Comparison of ENCODE assay signal across 11 cellular contexts in the genomic region with DNA sequence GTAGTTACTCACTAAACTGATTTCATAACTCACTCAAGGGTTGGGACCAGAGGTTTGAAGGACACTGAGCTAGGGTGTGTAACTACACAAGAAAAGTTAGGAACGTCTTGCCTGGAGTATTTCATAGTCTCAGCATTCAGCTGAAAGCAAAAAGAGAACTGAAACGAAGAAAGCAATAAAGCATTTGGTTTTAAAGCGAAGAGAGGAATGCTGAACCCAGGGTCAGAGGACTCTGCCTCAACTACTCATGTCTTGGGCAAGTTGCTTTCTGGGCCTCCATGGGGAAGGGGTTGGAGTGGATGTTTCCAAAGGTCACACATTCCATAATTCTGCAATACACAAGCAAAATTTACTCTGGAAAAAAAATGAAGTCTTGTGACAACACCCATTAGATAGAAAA. TPM values are rescaled to one million over a fixed set of nuclear protein-coding genes. Genes with fewer than 3 reads are reported as not detected.
DNase-seq lines count a peak whose midpoint lies in the region; ATAC-seq and TF ChIP-seq lines count a peak whose summit lies in the region.
"Had no signal": no experiment of that assay in that cellular context is flagged by ENCODE, and none has a peak within 500 bp of the region (broad histone marks: within the 10 kb centered on the region; RNA-seq: fewer than 3 reads in every experiment).

No MANE protein-coding gene starts in this region.

- TF ChIP-seq RAD21 in SK-N-SH (IDR thresholded peaks at IDR 0.05; ENCODE audit: low read length), result no peak

- H3K36me3 ChIP-seq in SK-N-SH (replicated peaks in 1 of 2; ENCODE audit: control insufficient read depth in 1 of 2, insufficient read depth in 2 of 2, low read length in 1 of 2) (peaks cover 0 to 3% of the 10 kb centered on the region in 2 experiments), SK-N-MC (ENCODE audit: insufficient read depth, low read length) (no peaks in the 10 kb centered on the region), fibroblast of lung (ENCODE audit: control insufficient read depth, insufficient read depth, low read length) (no peaks in the 10 kb centered on the region), spleen (peaks cover 0 to 23% (median 0%) of the 10 kb centered on the region in 6 donors)

- H2AFZ ChIP-seq in SK-N-SH (ENCODE audit: low read depth), result no peak overlapping the region
- no peak overlapping the region for H2AFZ ChIP-seq in fibroblast of lung (ENCODE audit: low read length)

- POLR2A ChIA-PET in SK-N-SH (lab: Yijun Ruan, JAX), result no interaction called here

- CTCF ChIA-PET in SK-N-SH (lab: Yijun Ruan, JAX), result interaction anchor here (1.5 kb wide), 1 partner anchor 10 kb away, joined by 5 read pairs; no protein-coding TSS in a partner anchor

- no peaks in the 10 kb centered on the region for H3K27me3 ChIP-seq in SK-N-SH (ENCODE audit: insufficient read depth)
- H3K27me3 ChIP-seq in fibroblast of lung (ENCODE audit: control insufficient read depth, insufficient read depth, low read length), result no peaks in the 10 kb centered on the region
- H3K27me3 ChIP-seq in spleen (replicated peaks in 1 of 7), result no peaks in the 10 kb centered on the region

- ATAC-seq in SK-N-SH treated with all-trans-retinoic acid at 6 μM for 48 hours (no peak), GM18520 (IDR thresholded peaks at IDR 0.05; ENCODE audit: unreplicated experiment) (no peak)
- ATAC-seq: activated CD4-positive, CD25-positive, alpha-beta regulatory T cell treated with anti-CD3 and anti-CD28 coated beads, Interleukin-2, amount 50 U/mL, for 24 hours had no signal

- peak overlapping the region; percentile 89 for H3K4me2 ChIP-seq in SK-N-SH
- H3K4me2 ChIP-seq in fibroblast of lung (ENCODE audit: extremely low read depth, insufficient read depth, low read length), result peak overlapping the region; percentile 32

- H3F3A ChIP-seq in SK-N-SH (replicated peaks; ENCODE audit: insufficient read depth), result peaks cover 20% of the 10 kb centered on the region

- no peaks in the 10 kb centered on the region for H3K9me2 ChIP-seq in SK-N-SH

- intact Hi-C loops in spleen (cut with DNase I; ENCODE audit: low total_unique reads), result no loop called here

- WGBS in SK-N-SH (ENCODE audit: low lambda C conversion rate), result 73% methylated on average over 3 of the region's 3 CpGs
- 29 to 48% (median 43%) methylated on average over 3 of the region's 3 CpGs for WGBS in spleen, 5 donors

- DNase-seq in SK-N-SH, result no peak
- DNase-seq in SK-N-MC (ENCODE audit: low read depth, low spot score), result no peak
- DNase-seq in fibroblast of lung (ENCODE audit: low read depth in 2 of 2), result no peak
- DNase-seq in spleen, result no peak
- DNase-seq in NCI-H1417 treated with DMSO at 0.1 percent for 48 hours (lab: John Stamatoyannopoulos, UW), result no peak
- DNase-seq in NCI-H774 (lab: John Stamatoyannopoulos, UW), result no peak
- DNase-seq: 8988T, NCI-H2081 had no signal

- no peaks in the 10 kb centered on the region for H4K20me1 ChIP-seq in SK-N-SH (ENCODE audit: insufficient read depth)
- no peaks in the 10 kb centered on the region for H4K20me1 ChIP-seq in fibroblast of lung (ENCODE audit: control insufficient read depth, extremely low read depth, insufficient read depth, low read length)

- TF ChIP-seq POLR2A in spleen (IDR thresholded peaks at IDR 0.05), result no peak

- no peak overlapping the region for H3K4me3 ChIP-seq in SK-N-SH (ENCODE audit: low read depth in 2 of 2, low read length in 1 of 2)
- H3K4me3 ChIP-seq in SK-N-MC, result 0 out of 2 replicates have a peak overlapping the region, but pooled peaks have one; percentile 14
- peak overlapping the region in 2 of 4 experiments; percentile 0 to 97 for H3K4me3 ChIP-seq in fibroblast of lung (replicated peaks in 1 of 4; ENCODE audit: control extremely low read depth in 1 of 4, insufficient read depth in 1 of 4, low read depth in 3 of 4, low read length in 4 of 4)
- H3K4me3 ChIP-seq in spleen, result peak overlapping the region in 5 of 8 donors; percentile 70 to 93 (median 83)

- H3K9ac ChIP-seq in SK-N-SH (no peak overlapping the region), SK-N-MC (ENCODE audit: insufficient read length) (no peak overlapping the region), fibroblast of lung (ENCODE audit: insufficient read depth, low read length) (no peak overlapping the region)

- no peak for TF ChIP-seq EP300 in SK-N-SH (IDR thresholded peaks at IDR 0.05; ENCODE audit: borderline replicate concordance in 1 of 2, low read depth in 1 of 2, low read length in 1 of 2)

- H3K27ac ChIP-seq in SK-N-SH (ENCODE audit: low read depth in 2 of 2, low read length in 1 of 2), result no peak overlapping the region
- no peak overlapping the region for H3K27ac ChIP-seq in SK-N-MC
- H3K27ac ChIP-seq in fibroblast of lung (ENCODE audit: insufficient read depth, low read length), result no peak overlapping the region
- peak overlapping the region in 7 of 8 donors; percentile 44 to 93 (median 88) for H3K27ac ChIP-seq in spleen

- H3K9me3 ChIP-seq in SK-N-SH (no peaks in the 10 kb centered on the region), SK-N-MC (ENCODE audit: low read depth, low read length) (no peaks in the 10 kb centered on the region), fibroblast of lung (ENCODE audit: control insufficient read depth, insufficient read depth, low read depth, low read length) (no peaks in the 10 kb centered on the region), spleen (no peaks in the 10 kb centered on the region)

- H3K79me2 ChIP-seq in SK-N-SH (ENCODE audit: insufficient read depth) (peaks cover 53% of the 10 kb centered on the region), fibroblast of lung (ENCODE audit: control insufficient read depth, insufficient read depth, low read length) (peaks cover 11% of the 10 kb centered on the region)

- H3K4me1 ChIP-seq in SK-N-SH (ENCODE audit: control insufficient read depth in 1 of 2, insufficient read depth in 2 of 2, low read depth in 1 of 2, low read length in 1 of 2) (peaks cover 5 to 8% of the 10 kb centered on the region in 2 experiments; a peak in 2 of 4 replicates), fibroblast of lung (ENCODE audit: control insufficient read depth, extremely low read depth, insufficient read depth, low read length) (no peaks in the 10 kb centered on the region), spleen (peaks cover 35 to 78% (median 64%) of the 10 kb centered on the region in 6 donors)

- TF ChIP-seq CTCF in SK-N-SH (IDR thresholded peaks at IDR 0.05) (no peak), fibroblast of lung (conservative IDR thresholded peaks at IDR 0.05 in 1 of 2, IDR thresholded peaks at IDR 0.05 in 1 of 2; ENCODE audit: low read depth in 1 of 2, low read length in 2 of 2) (no peak), spleen (IDR thresholded peaks at IDR 0.05 in 8 of 11, conservative IDR thresholded peaks at IDR 0.05 in 3 of 11) (no peak)

TF ChIP-seq in SK-N-SH, 30 proteins besides CTCF, POLR2A, EP300 and RAD21:
- TF ChIP-seq FOXM1 (IDR thresholded peaks at IDR 0.05; ENCODE audit: low read depth), result no peak
- no peak for TF ChIP-seq JUND (IDR thresholded peaks at IDR 0.05)
- no peak for TF ChIP-seq POLR2AphosphoS5 (IDR thresholded peaks at IDR 0.05; ENCODE audit: low read depth, low read length)
- TF ChIP-seq TCF12 (IDR thresholded peaks at IDR 0.05), result no peak
- no peak for TF ChIP-seq ELF1 (IDR thresholded peaks at IDR 0.05)
- no peak for TF ChIP-seq TEAD4 (IDR thresholded peaks at IDR 0.05; ENCODE audit: borderline replicate concordance, insufficient read depth)
- no peak for TF ChIP-seq SIN3A (IDR thresholded peaks at IDR 0.05; ENCODE audit: borderline replicate concordance, low read depth, low read length)
- TF ChIP-seq MEF2A (IDR thresholded peaks at IDR 0.05; ENCODE audit: borderline replicate concordance, low read depth), result no peak
- no peak for TF ChIP-seq YY1 (IDR thresholded peaks at IDR 0.05; ENCODE audit: low read depth)
- TF ChIP-seq USF2 (IDR thresholded peaks at IDR 0.05; ENCODE audit: borderline replicate concordance, low read depth, low read length), result no peak
TF ChIP-seq in SK-N-SH: peak in this region for 0.

TF ChIP-seq in SK-N-SH treated with all-trans-retinoic acid at 6 μM for 48 hours, 23 proteins besides CTCF, POLR2A, EP300 and RAD21:
- TF ChIP-seq, protein P1, sequence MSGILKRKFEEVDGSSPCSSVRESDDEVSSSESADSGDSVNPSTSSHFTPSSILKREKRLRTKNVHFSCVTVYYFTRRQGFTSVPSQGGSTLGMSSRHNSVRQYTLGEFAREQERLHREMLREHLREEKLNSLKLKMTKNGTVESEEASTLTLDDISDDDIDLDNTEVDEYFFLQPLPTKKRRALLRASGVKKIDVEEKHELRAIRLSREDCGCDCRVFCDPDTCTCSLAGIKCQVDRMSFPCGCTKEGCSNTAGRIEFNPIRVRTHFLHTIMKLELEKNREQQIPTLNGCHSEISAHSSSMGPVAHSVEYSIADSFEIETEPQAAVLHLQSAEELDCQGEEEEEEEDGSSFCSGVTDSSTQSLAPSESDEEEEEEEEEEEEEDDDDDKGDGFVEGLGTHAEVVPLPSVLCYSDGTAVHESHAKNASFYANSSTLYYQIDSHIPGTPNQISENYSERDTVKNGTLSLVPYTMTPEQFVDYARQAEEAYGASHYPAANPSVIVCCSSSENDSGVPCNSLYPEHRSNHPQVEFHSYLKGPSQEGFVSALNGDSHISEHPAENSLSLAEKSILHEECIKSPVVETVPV (CRISPR knock-in tag; IDR thresholded peaks at IDR 0.05), result no peak

RNA-seq across cellular contexts. Expression of gene GNS, which starts 1.4 kb away (rescaled TPM):
- polyA plus RNA-seq in SK-N-SH (2012; rRNA removed) (74.8 and 93.8 TPM in 2 replicates), fibroblast of lung (165 and 219 TPM in 2 replicates), spleen (10 to 100 TPM in 2 of 3 donors, 1 to 10 TPM in 1; 8.3 to 17.1 (median 13.8) TPM)
- 80.0 and 89.4 TPM in 2 replicates for polyA plus RNA-seq in SK-N-SH (2012; cell fraction: cytosol; rRNA removed)
- polyA plus RNA-seq in SK-N-SH (2012; cell fraction: nucleus; rRNA removed), result 32.3 and 61.5 TPM in 2 replicates
- total RNA-seq in fibroblast of lung (169 and 249 TPM in 2 replicates), spleen (100 to 1,000 TPM in 6 of 7 donors, 10 to 100 TPM in 1; 99.4 to 154 (median 130) TPM)
- 86.9 and 115 TPM in 2 replicates for polyA plus RNA-seq in fibroblast of lung (2012)
- 133 and 189 TPM in 2 replicates for polyA minus RNA-seq in fibroblast of lung (ENCODE audit: low replicate concordance)

Comparison
In these comparisons a context has a peak if more than half of its experiments do, and no peak if none do; other contexts are left out.
1. H3K27ac ChIP-seq: peak in spleen (7 of 8); none in SK-N-SH (0 of 2), SK-N-MC (single experiment) and fibroblast of lung (single experiment).
2. H3K4me3 ChIP-seq: peak in SK-N-MC (single experiment) and spleen (5 of 8); none in SK-N-SH (0 of 2).